ENCODE assay signal across 8 cellular contexts in the genomic region with DNA sequence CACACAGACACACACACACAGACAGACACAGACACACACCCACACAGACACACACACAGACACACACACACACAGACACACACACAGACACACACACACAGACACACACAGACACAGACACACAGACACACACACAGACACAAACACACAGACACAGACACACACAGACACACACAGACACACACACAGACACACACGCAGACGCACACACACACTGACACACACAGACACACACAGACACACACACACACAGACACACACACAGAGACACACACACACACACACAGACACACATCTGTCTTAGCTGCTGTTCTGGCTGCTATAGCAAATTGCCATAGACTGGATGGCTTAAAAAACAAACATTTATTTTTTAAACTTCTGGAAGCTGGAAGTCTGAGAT. TPM values are rescaled to one million over a fixed set of nuclear protein-coding genes. Genes with fewer than 3 reads are reported as not detected.
DNase-seq lines count a peak whose midpoint lies in the region; ATAC-seq and TF ChIP-seq lines count a peak whose summit lies in the region.
"Not testable (repeated sequence)": the region's sequence is repeated elsewhere in the genome, so short reads cannot be mapped to it uniquely, and the experiment has no call there.

No MANE protein-coding gene starts in this region.

- H3K9me3 Mint-ChIP-seq in CD4-positive, CD25-positive, alpha-beta regulatory T cell; activated B cell treated with CpG ODN at 0.5 μM for 24 hours: not testable (repeated sequence)

- H3K4me1 Mint-ChIP-seq in CD4-positive, CD25-positive, alpha-beta regulatory T cell = peaks cover 17 to 25% (median 18%) of the 10 kb centered on the region in 4 donors
- H3K4me1 Mint-ChIP-seq in activated B cell treated with CpG ODN at 0.5 μM for 24 hours = peaks cover 84% of the 10 kb centered on the region

- WGBS in IMR-90 (ENCODE audit: extremely low coverage in 2 of 2, insufficient read length in 1 of 2), 2 experiments = no CpG with 5 or more reads among the region's 2 CpGs
- WGBS in trophoblast cell (ENCODE audit: extremely low coverage, insufficient coverage, insufficient read length) = no CpG with 5 or more reads among the region's 2 CpGs
- 84 to 100% methylated on average over 2 of the region's 2 CpGs for WGBS in upper lobe of left lung, 2 donors

- CTCF ChIA-PET in IMR-90 (lab: Yijun Ruan, JAX) = not testable (repeated sequence)
- CTCF ChIA-PET in activated B cell treated with CpG ODN at 0.5 μM for 24 hours (lab: Charles Lee) = interaction anchor here (1.2 to 1.5 kb wide), 2 partner anchors 31 to 37 kb away, joined by 3 to 5 read pairs; no protein-coding TSS in a partner anchor

- H4K12ac ChIP-seq in trophoblast cell (ENCODE audit: low read depth, low read length) = not testable (repeated sequence)

- not testable (repeated sequence) for H3K36me3 ChIP-seq in CD4-positive, CD25-positive, alpha-beta regulatory T cell (ENCODE audit: control insufficient read depth, insufficient read depth, low read length); IMR-90 (ENCODE audit: control insufficient read depth, insufficient read depth, low read length); left ventricle myocardium inferior; mucosa of rectum (ENCODE audit: control insufficient read depth in 2 of 2, insufficient read depth in 2 of 2, low read length in 2 of 2); trophoblast cell (ENCODE audit: control insufficient read depth in 1 of 2, insufficient read depth in 2 of 2, low read length in 2 of 2); upper lobe of left lung

- TF ChIP-seq EP300 in upper lobe of left lung (IDR thresholded peaks at IDR 0.05) = not testable (repeated sequence)

- TF ChIP-seq POLR2A in IMR-90 (IDR thresholded peaks at IDR 0.05; ENCODE audit: low read depth, low read length); upper lobe of left lung (IDR thresholded peaks at IDR 0.05): not testable (repeated sequence)

- H3K4me3 Mint-ChIP-seq in CD4-positive, CD25-positive, alpha-beta regulatory T cell; activated B cell treated with CpG ODN at 0.5 μM for 24 hours: not testable (repeated sequence)

- in situ Hi-C loops in IMR-90 (cut with MboI; ENCODE audit: low sequenced_read_pairs) = not testable (repeated sequence)

- H3K27ac Mint-ChIP-seq in CD4-positive, CD25-positive, alpha-beta regulatory T cell = peak overlapping the region; percentile 78 to 92 (median 84)
- H3K27ac Mint-ChIP-seq in activated B cell treated with CpG ODN at 0.5 μM for 24 hours = peak overlapping the region; percentile 92

- H2BK20ac ChIP-seq in IMR-90 (ENCODE audit: low read depth, low read length) = not testable (repeated sequence)

- peak overlapping the region; percentile 49 for H2BK5ac ChIP-seq in IMR-90 (ENCODE audit: low read depth, low read length, poor library complexity, severe bottlenecking)
- H2BK5ac ChIP-seq in trophoblast cell (ENCODE audit: low read depth, low read length, poor library complexity) = not testable (repeated sequence)

- not testable (repeated sequence) for H3K4ac ChIP-seq in IMR-90 (ENCODE audit: low read depth, low read length); trophoblast cell (ENCODE audit: low read depth, low read length)

- H4K91ac ChIP-seq in IMR-90 (ENCODE audit: insufficient read depth, low read depth, low read length); trophoblast cell (ENCODE audit: low read depth, low read length): not testable (repeated sequence)

- H2AFZ ChIP-seq in IMR-90 (replicated peaks; ENCODE audit: low read length, poor library complexity); trophoblast cell (ENCODE audit: insufficient read depth, low read length, poor library complexity): not testable (repeated sequence)

- dilution Hi-C loops in IMR-90 (cut with HindIII; ENCODE audit: low sequenced_read_pairs, unreplicated experiment) = not testable (repeated sequence)

- H2AK9ac ChIP-seq in IMR-90 (replicated peaks; ENCODE audit: low read depth, low read length, poor library complexity) = not testable (repeated sequence)

- H3K9me1 ChIP-seq in IMR-90 (ENCODE audit: insufficient read depth, low read length) = not testable (repeated sequence)

- H3K18ac ChIP-seq in IMR-90 (ENCODE audit: low read depth, low read length); trophoblast cell (ENCODE audit: low read length): not testable (repeated sequence)

- not testable (repeated sequence) for TF ChIP-seq CTCF in IMR-90 (conservative IDR thresholded peaks at IDR 0.05; ENCODE audit: low read depth, low read length); activated B cell treated with CpG ODN at 0.5 μM for 24 hours (IDR thresholded peaks at IDR 0.05); left ventricle myocardium inferior (IDR thresholded peaks at IDR 0.05; ENCODE audit: borderline replicate concordance); upper lobe of left lung (IDR thresholded peaks at IDR 0.05)

- not testable (repeated sequence) for H3K27ac ChIP-seq in CD4-positive, CD25-positive, alpha-beta regulatory T cell (ENCODE audit: insufficient read depth, low read length, poor library complexity, severe bottlenecking); IMR-90 (ENCODE audit: insufficient read depth, low read length); trophoblast cell (ENCODE audit: low read depth, low read length)
- peak overlapping the region; percentile 49 for H3K27ac ChIP-seq in caudate nucleus (ENCODE audit: low read depth, low read length)
- H3K27ac ChIP-seq in left ventricle myocardium inferior (replicated peaks) = peak overlapping the region; percentile 73
- peak overlapping the region; percentile 44 to 71 for H3K27ac ChIP-seq in mucosa of rectum (ENCODE audit: low read depth in 2 of 2, low read length in 2 of 2)
- peak overlapping the region; percentile 78 to 89 (median 83) for H3K27ac ChIP-seq in upper lobe of left lung

- not testable (repeated sequence) for TF ChIP-seq RAD21 in IMR-90 (IDR thresholded peaks at IDR 0.05; ENCODE audit: low read length)

- BruUV-seq in IMR-90 (replicated peaks; lab: Mats Ljungman, UMichigan) = not testable (repeated sequence)

- not testable (repeated sequence) for ATAC-seq in CD4-positive, CD25-positive, alpha-beta regulatory T cell (ENCODE audit: low read depth in 2 of 2); IMR-90 (ENCODE audit: low read depth); activated B cell treated with CpG ODN at 0.5 μM for 24 hours (ENCODE audit: low read depth); upper lobe of left lung (ENCODE audit: low FRiP score in 2 of 2)

- H2BK120ac ChIP-seq in IMR-90 (ENCODE audit: low read depth, low read length); trophoblast cell (ENCODE audit: insufficient read depth, low read length, poor library complexity): not testable (repeated sequence)

- H3K27me3 ChIP-seq in CD4-positive, CD25-positive, alpha-beta regulatory T cell (ENCODE audit: control insufficient read depth, insufficient read depth, low read length); left ventricle myocardium inferior (ENCODE audit: low read depth); mucosa of rectum (ENCODE audit: control insufficient read depth in 2 of 2, insufficient read depth in 2 of 2, low read length in 2 of 2); trophoblast cell (ENCODE audit: insufficient read depth, low read length); upper lobe of left lung: not testable (repeated sequence)
- H3K27me3 ChIP-seq in IMR-90 (ENCODE audit: control insufficient read depth, insufficient read depth, low read length) = peaks cover 17% of the 10 kb centered on the region

- not testable (repeated sequence) for H3K79me1 ChIP-seq in IMR-90 (ENCODE audit: low read depth in 1 of 2, low read length in 2 of 2); trophoblast cell (ENCODE audit: low read length)

- not testable (repeated sequence) for H3K36me3 Mint-ChIP-seq in CD4-positive, CD25-positive, alpha-beta regulatory T cell; activated B cell treated with CpG ODN at 0.5 μM for 24 hours (ENCODE audit: low read depth)

- H3K27me3 Mint-ChIP-seq in CD4-positive, CD25-positive, alpha-beta regulatory T cell; activated B cell treated with CpG ODN at 0.5 μM for 24 hours: not testable (repeated sequence)

- not testable (repeated sequence) for H3K14ac ChIP-seq in IMR-90 (replicated peaks; ENCODE audit: low read depth, low read length); trophoblast cell (ENCODE audit: low read length)

- not testable (repeated sequence) for H2BK12ac ChIP-seq in trophoblast cell (ENCODE audit: low read length)

- POLR2A ChIA-PET in IMR-90 (lab: Charles Lee; ENCODE audit: unreplicated experiment) = not testable (repeated sequence)
- POLR2A ChIA-PET in activated B cell treated with CpG ODN at 0.5 μM for 24 hours (lab: Charles Lee) = interaction anchor here (1.0 kb wide), 1 partner anchor 32 kb away, joined by 4 read pairs; a partner anchor contains a TSS

- DNase-seq in CD4-positive, CD25-positive, alpha-beta regulatory T cell; IMR-90; activated B cell treated with CpG ODN at 0.5 μM for 24 hours; caudate nucleus (lab: John Stamatoyannopoulos, UW); left ventricle myocardium inferior; trophoblast cell; upper lobe of left lung: not testable (repeated sequence)

- H3K9ac ChIP-seq in IMR-90 (ENCODE audit: low read depth, low read length); trophoblast cell (ENCODE audit: low read length): not testable (repeated sequence)
- H3K9ac ChIP-seq in mucosa of rectum (ENCODE audit: low read depth in 1 of 2, low read length in 2 of 2) = peak overlapping the region in 1 of 2 donors; percentile 7

- not testable (repeated sequence) for H3K4me1 ChIP-seq in CD4-positive, CD25-positive, alpha-beta regulatory T cell (ENCODE audit: control insufficient read depth, insufficient read depth, low read length, poor library complexity, severe bottlenecking); IMR-90 (ENCODE audit: control insufficient read depth, insufficient read depth, low read length); trophoblast cell (ENCODE audit: control insufficient read depth in 1 of 2, insufficient read depth in 2 of 2, low read length in 2 of 2)
- H3K4me1 ChIP-seq in left ventricle myocardium inferior (peaks cover 13% of the 10 kb centered on the region), mucosa of rectum (ENCODE audit: control insufficient read depth in 2 of 2, insufficient read depth in 2 of 2, low read length in 2 of 2) (peaks cover 4 to 13% of the 10 kb centered on the region in 2 donors), upper lobe of left lung (peaks cover 35 to 43% (median 42%) of the 10 kb centered on the region in 4 donors)

- not testable (repeated sequence) for H3K4me3 ChIP-seq in CD4-positive, CD25-positive, alpha-beta regulatory T cell (ENCODE audit: low read depth, low read length); IMR-90 (ENCODE audit: insufficient read depth, low read depth, low read length); left ventricle myocardium inferior; mucosa of rectum (ENCODE audit: low read length in 2 of 2); upper lobe of left lung
- peak overlapping the region; percentile 49 for H3K4me3 ChIP-seq in trophoblast cell (ENCODE audit: low read depth, low read length)

- H2BK15ac ChIP-seq in IMR-90 (ENCODE audit: low read depth, low read length) = not testable (repeated sequence)

- not testable (repeated sequence) for H4K5ac ChIP-seq in IMR-90 (ENCODE audit: low read depth, low read length)

- H2AK5ac ChIP-seq in IMR-90 (ENCODE audit: low read depth, low read length); trophoblast cell (ENCODE audit: low read length): not testable (repeated sequence)

- not testable (repeated sequence) for H3K9me3 ChIP-seq in CD4-positive, CD25-positive, alpha-beta regulatory T cell (ENCODE audit: control insufficient read depth in 2 of 2, low read length in 2 of 2); IMR-90 (ENCODE audit: control insufficient read depth, insufficient read depth, low read length); left ventricle myocardium inferior (replicated peaks); mucosa of rectum (ENCODE audit: control insufficient read depth in 2 of 2, low read length in 2 of 2); trophoblast cell (ENCODE audit: insufficient read depth, low read depth, low read length); upper lobe of left lung

- H3K56ac ChIP-seq in IMR-90 (ENCODE audit: extremely low read depth, insufficient read depth, low read length) = not testable (repeated sequence)

- H3K23ac ChIP-seq in IMR-90 (ENCODE audit: low read depth, low read length) = not testable (repeated sequence)
- peak overlapping the region; percentile 33 for H3K23ac ChIP-seq in trophoblast cell (ENCODE audit: low read length)

- H3K79me2 ChIP-seq in trophoblast cell (ENCODE audit: control insufficient read depth, insufficient read depth, low read length, poor library complexity) = not testable (repeated sequence)

- intact Hi-C loops in IMR-90 (cut with micrococcal nuclease); left ventricle myocardium inferior (cut with micrococcal nuclease): not testable (repeated sequence)
- intact Hi-C loops in activated B cell treated with CpG ODN at 0.5 μM for 24 hours (cut with micrococcal nuclease) = loop anchor here (2.0 kb wide), 1 partner anchor 15 kb away; no protein-coding TSS in a partner anchor

- H4K8ac ChIP-seq in IMR-90 (ENCODE audit: low read depth in 2 of 2, low read length in 2 of 2); trophoblast cell (ENCODE audit: low read depth, low read length): not testable (repeated sequence)

- H3K4me2 ChIP-seq in IMR-90 (ENCODE audit: low read depth, low read length); trophoblast cell (ENCODE audit: low read length): not testable (repeated sequence)

- not testable (repeated sequence) for H4K20me1 ChIP-seq in IMR-90 (ENCODE audit: insufficient read depth, low read length)

RNA-seq across cellular contexts. Expression of a gene that starts 32.4 kb away (rescaled TPM):
- 28.0 TPM for total RNA-seq in CD4-positive, CD25-positive, alpha-beta regulatory T cell
- 1 to 10 TPM; 1.1 to 2.7 (median 2.3) TPM for polyA plus RNA-seq in CD4-positive, CD25-positive, alpha-beta regulatory T cell
- total RNA-seq in IMR-90 (2012; rRNA removed) (0.28 and 0.36 TPM in 2 replicates), activated B cell treated with CpG ODN at 0.5 μM for 24 hours (40.2 and 43.7 TPM in 2 replicates), left ventricle myocardium inferior (4.3 TPM), upper lobe of left lung (10 to 100 TPM; 45.7 to 81.2 (median 71.4) TPM)
- polyA plus RNA-seq in IMR-90 (2012; rRNA removed) = 0.09 TPM in 2 replicates
- 0.04 TPM in 1 of 2 replicates, not detected in the other for polyA plus RNA-seq in IMR-90 (2012; cell fraction: cytosol; rRNA removed)
- 0.05 and 0.10 TPM in 2 replicates for polyA plus RNA-seq in IMR-90 (2012; cell fraction: nucleus; rRNA removed; ENCODE audit: low replicate concordance)
- polyA plus RNA-seq in trophoblast cell (2013) = 2.0 and 2.3 TPM in 2 replicates
